ENCODE assay signal across 15 cellular contexts in genomic region chr4:26687728-26688127, GRCh38.
DNase-seq lines count a peak whose midpoint lies in the region; ATAC-seq and TF ChIP-seq lines count a peak whose summit lies in the region.
"Had no signal": no experiment of that assay in that cellular context is flagged by ENCODE, and none has a peak within 500 bp of the region (broad histone marks: within the 10 kb centered on the region; RNA-seq: fewer than 3 reads in every experiment).

No MANE protein-coding gene starts in this region.

- no peaks in the 10 kb centered on the region for H3K9me2 ChIP-seq in PC-3 (replicated peaks; ENCODE audit: low read length)

- no peak overlapping the region for H3K9ac ChIP-seq in PC-3 (ENCODE audit: low read length)

- H2AFZ ChIP-seq in PC-3 (ENCODE audit: low read length), result no peak overlapping the region

- peaks cover 10% of the 10 kb centered on the region; the same call in 1 of the 2 replicates for H3K4me1 ChIP-seq in PC-3 (ENCODE audit: insufficient read depth, low read length)
- H3K4me1 ChIP-seq: psoas muscle had no signal

- H3K9me3 ChIP-seq in PC-3 (ENCODE audit: low read length), result no peaks in the 10 kb centered on the region
- H3K9me3 ChIP-seq: psoas muscle had no signal

- H3K4me3 ChIP-seq in BJ (ENCODE audit: low read depth, low read length) (no peak overlapping the region), PC-3 (ENCODE audit: low read length) (no peak overlapping the region)
- H3K4me3 ChIP-seq: psoas muscle had no signal

- peak; percentile 78 for DNase-seq in BJ (ENCODE audit: low read depth)
- peak; percentile 72 for DNase-seq in PC-3
- DNase-seq in epidermal melanocyte (ENCODE audit: insufficient read length, low spot score), result peak; percentile 18
- peak; percentile 86 for DNase-seq in non-pigmented ciliary epithelial cell (ENCODE audit: low read depth)
- DNase-seq in retina, result no peak
- no peak for DNase-seq in superior temporal gyrus (ENCODE audit: extremely low spot score)
- DNase-seq in HK-2 (ENCODE audit: unreplicated experiment), result no peak
- DNase-seq: activated CD4-positive, CD25-positive, alpha-beta regulatory T cell treated with anti-CD3 and anti-CD28 coated beads, Interleukin-2, amount 50 U/mL, for 72 hours; activated T-cell treated with anti-CD3 and anti-CD28 coated beads, Interleukin-2, amount 50 U/mL, for 48 hours; CD8-positive, alpha-beta T cell; midbrain; NCI-H2171 treated with DMSO at 0.1 percent for 48 hours; psoas muscle; stimulated activated CD4-positive, alpha-beta T cell treated with anti-CD3 and anti-CD28 coated beads, Interleukin-4, amount 100 ng/mL, for 24 hours had no signal

- ATAC-seq in PC-3, result peak; percentile 71
- no peak for ATAC-seq in GM21529 (IDR thresholded peaks at IDR 0.05; ENCODE audit: unreplicated experiment)
- ATAC-seq: CD8-positive, alpha-beta T cell; psoas muscle had no signal

- no TSS peak for BruUV-seq in PC-3 (replicated peaks; lab: Mats Ljungman, UMichigan)

- no peaks in the 10 kb centered on the region for H4K20me1 ChIP-seq in PC-3 (ENCODE audit: low read length)

- H3F3A ChIP-seq in PC-3 (ENCODE audit: low read length, unreplicated experiment), result no peaks in the 10 kb centered on the region

- H3K4me2 ChIP-seq in PC-3 (ENCODE audit: low read length), result peak overlapping the region; percentile 34; the same call in 1 of the 2 replicates

- CTCF ChIA-PET in BJ (lab: Yijun Ruan, JAX) (no interaction called here), PC-3 (lab: Charles Lee) (no interaction called here)

- no peak overlapping the region for H3K27ac ChIP-seq in PC-3 (ENCODE audit: low read length)
- H3K27ac ChIP-seq: psoas muscle had no signal

- H3K27me3 ChIP-seq in BJ (ENCODE audit: control insufficient read depth, insufficient read depth, low read length) (no peaks in the 10 kb centered on the region), PC-3 (ENCODE audit: low read length) (no peaks in the 10 kb centered on the region)

- intact Hi-C loops in PC-3 (cut with micrococcal nuclease), result no loop called here

- POLR2A ChIA-PET in BJ (lab: Charles Lee) (no interaction called here), PC-3 (lab: Charles Lee; ENCODE audit: unreplicated experiment) (no interaction called here)

- no peak for TF ChIP-seq CTCF in BJ (IDR thresholded peaks at IDR 0.05; ENCODE audit: insufficient read depth, low read depth, low read length)
- no peak for TF ChIP-seq CTCF in PC-3 (conservative IDR thresholded peaks at IDR 0.05; ENCODE audit: low read depth, low read length)

- peaks cover 3% of the 10 kb centered on the region for H3K36me3 ChIP-seq in BJ (ENCODE audit: control insufficient read depth, insufficient read depth, low read length)
- H3K36me3 ChIP-seq in PC-3 (ENCODE audit: low read depth, low read length), result no peaks in the 10 kb centered on the region

- H3K79me2 ChIP-seq in PC-3 (ENCODE audit: low read length), result no peaks in the 10 kb centered on the region

Comparison
In these comparisons a context has a peak if more than half of its experiments do, and no peak if none do; other contexts are left out.
1. DNase-seq: peak in BJ (single experiment), PC-3 (single experiment), epidermal melanocyte (single experiment) and non-pigmented ciliary epithelial cell (single experiment); none in retina (single experiment), superior temporal gyrus (single experiment) and HK-2 (single experiment).